In the genomic region with DNA sequence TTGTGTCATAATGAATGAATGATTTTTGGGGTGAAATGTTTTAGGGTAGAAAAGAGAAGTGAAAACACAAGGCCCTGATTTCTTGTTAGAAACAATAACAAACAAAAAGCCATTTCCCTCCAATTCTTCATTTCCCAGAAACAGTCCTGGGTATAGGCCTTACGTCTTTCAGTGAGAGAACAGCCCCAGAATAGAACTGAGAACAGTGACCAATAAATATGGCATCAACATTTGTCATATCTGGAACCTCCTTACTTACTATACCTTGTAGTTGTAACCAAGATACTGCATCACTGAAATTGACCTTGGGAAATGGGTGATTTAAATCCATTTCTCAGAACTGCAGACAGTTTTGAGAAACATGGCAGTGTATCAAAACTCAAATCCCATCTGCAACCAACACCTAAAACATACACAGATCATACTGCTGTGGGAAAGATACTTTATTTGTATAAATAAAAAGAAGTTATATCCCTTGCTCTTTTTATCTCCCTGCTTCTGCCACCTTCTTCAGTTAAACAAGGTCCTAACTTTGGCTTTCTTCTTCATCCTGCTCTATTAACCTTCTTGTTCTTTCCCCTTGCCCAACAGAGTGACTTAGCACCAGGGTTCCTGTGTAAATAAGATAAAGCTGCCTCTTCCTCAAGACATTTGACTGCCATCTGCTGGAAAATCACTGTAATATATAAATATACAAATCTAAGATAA, we compare ENCODE assay signal across 8 cellular contexts. TPM values are rescaled to one million over a fixed set of nuclear protein-coding genes. Genes with fewer than 3 reads are reported as not detected.
DNase-seq lines count a peak whose midpoint lies in the region; ATAC-seq and TF ChIP-seq lines count a peak whose summit lies in the region.

No MANE protein-coding gene starts in this region.

- no peak overlapping the region for H3K9ac ChIP-seq in OCI-LY3 (ENCODE audit: low read length)
- H3K9ac ChIP-seq in mesendoderm (ENCODE audit: low read length), result no peak overlapping the region

- no peak overlapping the region for H3K27ac Mint-ChIP-seq in CD14-positive monocyte
- no peak overlapping the region for H3K27ac Mint-ChIP-seq in effector memory CD8-positive, alpha-beta T cell

- H3K79me2 ChIP-seq in OCI-LY3 (ENCODE audit: low read length) (no peaks in the 10 kb centered on the region), mesendoderm (ENCODE audit: control insufficient read depth, insufficient read depth, low read length) (no peaks in the 10 kb centered on the region)

- H4K20me1 ChIP-seq in OCI-LY3 (ENCODE audit: insufficient read depth, low read length), result no peaks in the 10 kb centered on the region

- no peak overlapping the region for H3K4me2 ChIP-seq in OCI-LY3 (ENCODE audit: low read length)
- no peak overlapping the region for H3K4me2 ChIP-seq in mesendoderm (ENCODE audit: low read length)

- ATAC-seq in effector memory CD8-positive, alpha-beta T cell (replicated peaks), result peak; percentile 50

- H3K4me1 ChIP-seq in OCI-LY3 (ENCODE audit: low read length), result no peaks in the 10 kb centered on the region
- H3K4me1 ChIP-seq in mesendoderm (ENCODE audit: control insufficient read depth, low read depth, low read length), result no peaks in the 10 kb centered on the region

- H4K8ac ChIP-seq in mesendoderm (ENCODE audit: low read depth, low read length), result no peak overlapping the region

- H3K36me3 Mint-ChIP-seq in CD14-positive monocyte, result peaks cover 27 to 40% of the 10 kb centered on the region in 2 donors
- H3K36me3 Mint-ChIP-seq in effector memory CD8-positive, alpha-beta T cell (ENCODE audit: insufficient read depth), result peaks cover 10% of the 10 kb centered on the region

- DNase-seq in CD14-positive monocyte (ENCODE audit: low spot score) (no peak), GM20000 (ENCODE audit: low spot score) (peak; percentile 40), mesendoderm (peak; percentile 59), amniotic stem cell (lab: John Stamatoyannopoulos, UW) (no peak), SHP77 treated with DMSO at 0.1 percent for 48 hours (lab: John Stamatoyannopoulos, UW) (no peak)
- peak in 2 of 3 experiments; percentile 13 to 14 for DNase-seq in effector memory CD8-positive, alpha-beta T cell
- DNase-seq in activated effector memory CD4-positive, alpha-beta T cell treated with Interleukin-2 at 50 U/mL for 16 hours, result no peak

- H3K23ac ChIP-seq in mesendoderm (ENCODE audit: low read length), result no peak overlapping the region

- no CpG with 5 or more reads among the region's 1 CpG for WGBS in mesendoderm (ENCODE audit: extremely low coverage, insufficient coverage, low lambda C conversion rate)

- H4K5ac ChIP-seq in mesendoderm (ENCODE audit: low read length), result no peak overlapping the region

- no peak overlapping the region for H3K18ac ChIP-seq in mesendoderm (ENCODE audit: low read length)

- H3K36me3 ChIP-seq in OCI-LY3 (replicated peaks; ENCODE audit: low read depth, low read length), result no peaks in the 10 kb centered on the region
- H3K36me3 ChIP-seq in mesendoderm (ENCODE audit: control insufficient read depth, insufficient read depth, low read length), result no peaks in the 10 kb centered on the region

- H3K56ac ChIP-seq in mesendoderm (ENCODE audit: low read length), result no peak overlapping the region

- H3K27me3 Mint-ChIP-seq in CD14-positive monocyte (ENCODE audit: low read depth in 3 of 3), result no peaks in the 10 kb centered on the region
- H3K27me3 Mint-ChIP-seq in effector memory CD8-positive, alpha-beta T cell, result no peaks in the 10 kb centered on the region

- TF ChIP-seq CTCF in CD14-positive monocyte (IDR thresholded peaks at IDR 0.05) (peak; percentile 75), GM20000 (IDR thresholded peaks at IDR 0.05; ENCODE audit: extremely low read depth, missing control alignments) (no peak), OCI-LY3 (IDR thresholded peaks at IDR 0.05; ENCODE audit: low read depth, low read length) (peak; percentile 46)

- H3K9me3 ChIP-seq in OCI-LY3 (ENCODE audit: insufficient read depth, low read length), result no peaks in the 10 kb centered on the region

- H3K27me3 ChIP-seq in OCI-LY3 (ENCODE audit: low read depth, low read length) (no peaks in the 10 kb centered on the region), mesendoderm (ENCODE audit: insufficient read depth, low read length, poor library complexity) (no peaks in the 10 kb centered on the region)

- no peak overlapping the region for H3K4ac ChIP-seq in mesendoderm (ENCODE audit: low read depth, low read length)

- intact Hi-C loops in CD14-positive monocyte (cut with micrococcal nuclease), result loop anchor here (1.0 to 5.0 kb wide), 3 partner anchors 37 to 121 kb away; no protein-coding TSS in a partner anchor

- H2BK5ac ChIP-seq in mesendoderm (ENCODE audit: low read length), result no peak overlapping the region

- no peak overlapping the region for H2BK120ac ChIP-seq in mesendoderm (ENCODE audit: low read depth, low read length)

- H2BK15ac ChIP-seq in mesendoderm (replicated peaks; ENCODE audit: low read depth), result no peak overlapping the region

- H3K27ac ChIP-seq in OCI-LY3 (ENCODE audit: low read length), result no peak overlapping the region
- no peak overlapping the region for H3K27ac ChIP-seq in mesendoderm (ENCODE audit: low read depth, low read length)

- no peak overlapping the region for H3K4me3 ChIP-seq in OCI-LY3 (ENCODE audit: low read length)
- H3K4me3 ChIP-seq in mesendoderm (ENCODE audit: low read length), result no peak overlapping the region

- H2AFZ ChIP-seq in OCI-LY3 (ENCODE audit: low read depth, low read length), result no peak overlapping the region

- H3K79me1 ChIP-seq in mesendoderm (ENCODE audit: low read length), result no peaks in the 10 kb centered on the region

- no peak overlapping the region for H3K4me3 Mint-ChIP-seq in CD14-positive monocyte
- no peak overlapping the region for H3K4me3 Mint-ChIP-seq in effector memory CD8-positive, alpha-beta T cell

- no peaks in the 10 kb centered on the region for H3K9me3 Mint-ChIP-seq in CD14-positive monocyte
- no peaks in the 10 kb centered on the region for H3K9me3 Mint-ChIP-seq in effector memory CD8-positive, alpha-beta T cell

- H2AK5ac ChIP-seq in mesendoderm (ENCODE audit: low read length), result no peak overlapping the region

- H3K4me1 Mint-ChIP-seq in CD14-positive monocyte, result no peaks in the 10 kb centered on the region
- no peaks in the 10 kb centered on the region for H3K4me1 Mint-ChIP-seq in effector memory CD8-positive, alpha-beta T cell (ENCODE audit: low read depth in 2 of 2)

RNA-seq across cellular contexts. Expression of gene XKR8, which starts 19.5 kb away (rescaled TPM):
- polyA plus RNA-seq in CD14-positive monocyte, result 10 to 100 TPM; 25.9 to 36.7 TPM
- 11.4 TPM for polyA plus RNA-seq in mesendoderm (2013, experiment 1 of 2)
- 10.9 TPM for polyA plus RNA-seq in mesendoderm (2013, experiment 2 of 2)

RNA-seq across cellular contexts. Expression of gene SMPDL3B, which starts 44.5 kb away (rescaled TPM):
- under 1 TPM in 1 of 2 donors, not detected in 1; 0.13 TPM for polyA plus RNA-seq in CD14-positive monocyte
- 29.1 TPM for polyA plus RNA-seq in mesendoderm (2013, experiment 1 of 2)
- 29.1 TPM for polyA plus RNA-seq in mesendoderm (2013, experiment 2 of 2)

Comparison
In these comparisons a context has a peak if more than half of its experiments do, and no peak if none do; other contexts are left out.
1. DNase-seq: peak in GM20000 (single experiment), effector memory CD8-positive, alpha-beta T cell (2 of 3) and mesendoderm (single experiment); none in CD14-positive monocyte (single experiment), amniotic stem cell (single experiment), SHP77 treated with DMSO at 0.1 percent for 48 hours (single experiment) and activated effector memory CD4-positive, alpha-beta T cell treated with Interleukin-2 at 50 U/mL for 16 hours (single experiment).